1 cellular context compared by ENCODE assay signal in the genomic region with DNA sequence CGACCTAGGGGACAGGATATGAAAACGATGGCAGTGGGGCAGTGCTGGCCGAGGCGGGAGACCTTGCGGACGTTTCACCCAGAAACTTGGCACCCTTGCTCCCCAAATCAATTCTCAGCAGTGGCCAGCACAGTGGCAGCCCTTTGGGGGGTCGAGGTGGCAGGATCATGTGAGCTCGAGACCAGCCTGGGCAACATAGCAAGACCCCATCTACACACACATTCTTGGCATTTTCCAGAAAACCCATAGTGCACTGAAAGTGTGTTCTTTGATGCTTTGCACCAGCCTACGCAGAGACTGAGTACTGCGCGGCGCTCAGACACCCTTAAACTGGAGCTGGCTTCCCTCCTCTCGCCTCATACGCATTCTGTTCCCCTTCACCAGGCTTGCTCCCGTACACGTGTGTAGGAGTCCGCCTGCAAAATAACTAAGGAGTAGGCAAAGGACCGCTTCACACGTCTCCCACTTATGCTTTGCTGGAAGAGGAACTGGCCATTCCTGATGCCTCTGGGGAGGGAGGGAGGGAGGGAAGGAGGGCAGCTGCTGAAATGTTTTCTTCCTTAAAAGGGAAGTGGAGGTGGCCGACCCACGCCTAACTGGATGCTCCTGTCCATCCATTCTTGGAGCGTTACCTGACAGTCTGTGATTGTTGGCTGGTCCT.
TF ChIP-seq lines count a peak whose summit lies in the region.

No MANE protein-coding gene starts in this region.

TF ChIP-seq in HepG2, 621 proteins besides CTCF, POLR2A, EP300 and RAD21:
- TF ChIP-seq, protein P1, sequence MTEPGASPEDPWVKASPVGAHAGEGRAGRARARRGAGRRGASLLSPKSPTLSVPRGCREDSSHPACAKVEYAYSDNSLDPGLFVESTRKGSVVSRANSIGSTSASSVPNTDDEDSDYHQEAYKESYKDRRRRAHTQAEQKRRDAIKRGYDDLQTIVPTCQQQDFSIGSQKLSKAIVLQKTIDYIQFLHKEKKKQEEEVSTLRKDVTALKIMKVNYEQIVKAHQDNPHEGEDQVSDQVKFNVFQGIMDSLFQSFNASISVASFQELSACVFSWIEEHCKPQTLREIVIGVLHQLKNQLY (CRISPR knock-in tag; IDR thresholded peaks at IDR 0.05): no peak
- TF ChIP-seq ZNF432 (CRISPR knock-in tag; IDR thresholded peaks at IDR 0.05; ENCODE audit: borderline replicate concordance) (no peak), ZNF121 (CRISPR knock-in tag; IDR thresholded peaks at IDR 0.05) (peak; percentile 49; the same call in 1 of the 2 replicates), SNAPC4 (CRISPR knock-in tag; IDR thresholded peaks at IDR 0.05) (no peak)
